13 cellular contexts compared by ENCODE assay signal in the genomic region with DNA sequence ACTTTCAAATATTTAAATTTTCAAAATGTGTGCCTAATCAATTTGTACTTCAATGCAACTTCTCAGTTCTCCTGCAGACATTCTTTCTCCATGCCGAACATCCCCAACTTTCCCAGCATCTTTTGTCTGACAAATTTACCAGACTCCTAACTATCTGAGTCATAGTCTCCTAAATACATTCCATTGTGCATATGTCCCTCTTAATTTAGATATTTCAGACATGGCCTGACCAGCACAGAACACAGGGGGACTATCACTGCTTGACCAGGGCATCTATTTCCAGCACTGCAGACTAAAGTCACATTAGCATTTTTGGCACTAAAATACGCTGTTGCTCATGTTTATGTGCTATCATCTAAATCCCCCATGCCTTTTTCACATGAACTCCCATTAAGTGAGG.
DNase-seq lines count a peak whose midpoint lies in the region; ATAC-seq and TF ChIP-seq lines count a peak whose summit lies in the region.
"Had no signal": no experiment of that assay in that cellular context is flagged by ENCODE, and none has a peak within 500 bp of the region (broad histone marks: within the 10 kb centered on the region; RNA-seq: fewer than 3 reads in every experiment).

No MANE protein-coding gene starts in this region.

- BruUV-seq in A673 (replicated peaks; lab: Mats Ljungman, UMichigan), result no TSS peak

- CTCF ChIA-PET in A673 (lab: Charles Lee), result no interaction called here

- POLR2A ChIA-PET in A673 (lab: Charles Lee; ENCODE audit: low non-redundant PET), result no interaction called here

- H3K4me3 ChIP-seq in A673 (ENCODE audit: low read depth, low read length, poor library complexity, severe bottlenecking) (no peak overlapping the region), HFF-Myc (replicated peaks; ENCODE audit: low read depth, low read length) (no peak overlapping the region), brain microvascular endothelial cell (ENCODE audit: low read depth, low read length) (no peak overlapping the region)

- no peaks in the 10 kb centered on the region for H3K36me3 ChIP-seq in A673 (ENCODE audit: insufficient read depth, low read length, poor library complexity, severe bottlenecking)
- no peaks in the 10 kb centered on the region for H3K36me3 ChIP-seq in brain microvascular endothelial cell (replicated peaks)
- H3K36me3 ChIP-seq: neutrophil had no signal

- no peaks in the 10 kb centered on the region for H3K9me3 ChIP-seq in A673 (ENCODE audit: low read depth, low read length, poor library complexity, severe bottlenecking)
- H3K9me3 ChIP-seq: neutrophil had no signal

- H3K4me3 Mint-ChIP-seq in type B pancreatic cell, result no peak overlapping the region

- H3K27me3 Mint-ChIP-seq in type B pancreatic cell, result no peaks in the 10 kb centered on the region

- H3K4me1 Mint-ChIP-seq in type B pancreatic cell (ENCODE audit: unreplicated experiment), result no peaks in the 10 kb centered on the region

- peak; percentile 47 for DNase-seq in A673 (ENCODE audit: low spot score)
- DNase-seq in HFF-Myc (ENCODE audit: extremely low read depth, low read depth), result peak; percentile 27
- DNase-seq in brain microvascular endothelial cell, result peak; percentile 94
- DNase-seq in left lobe of liver (ENCODE audit: low spot score), result no peak
- no peak for DNase-seq in erythroblast (lab: John Stamatoyannopoulos, UW)
- no peak for DNase-seq in DMS53 treated with DMSO at 0.1 percent for 48 hours (lab: John Stamatoyannopoulos, UW; ENCODE audit: unreplicated experiment)
- no peak for DNase-seq in left colon
- DNase-seq in type B pancreatic cell (ENCODE audit: extremely low spot score, unreplicated experiment), result no peak
- DNase-seq: activated effector memory CD4-positive, alpha-beta T cell treated with anti-CD3 and anti-CD28 coated beads, Interleukin-2, amount 50 U/mL, for 16 hours; kidney; stimulated activated CD4-positive, alpha-beta T cell treated with anti-CD3 and anti-CD28 coated beads, Interleukin-15, amount 100 ng/mL, for 24 hours; T-helper 2 cell had no signal

- intact Hi-C loops in A673 (cut with micrococcal nuclease; ENCODE audit: unreplicated experiment) (no loop called here), left colon (cut with DNase I, micrococcal nuclease) (no loop called here)

- peaks cover 33% of the 10 kb centered on the region for H3K4me1 ChIP-seq in A673 (ENCODE audit: insufficient read depth, low read length, poor library complexity, severe bottlenecking)

- no peak overlapping the region for H3K27ac Mint-ChIP-seq in type B pancreatic cell

- H3K36me3 Mint-ChIP-seq in type B pancreatic cell, result no peaks in the 10 kb centered on the region

- H3K9me3 Mint-ChIP-seq in type B pancreatic cell, result no peaks in the 10 kb centered on the region

- H3K27me3 ChIP-seq in A673 (replicated peaks; ENCODE audit: insufficient read depth, low read depth, low read length, poor library complexity) (no peaks in the 10 kb centered on the region), brain microvascular endothelial cell (replicated peaks) (no peaks in the 10 kb centered on the region)
- H3K27me3 ChIP-seq: neutrophil had no signal

- TF ChIP-seq CTCF in A673 (conservative IDR thresholded peaks at IDR 0.05; ENCODE audit: low read depth, low read length), result no peak
- TF ChIP-seq CTCF in HFF-Myc (IDR thresholded peaks at IDR 0.05; ENCODE audit: low read depth, low read length, missing control alignments), result no peak
- TF ChIP-seq CTCF in brain microvascular endothelial cell (IDR thresholded peaks at IDR 0.05; ENCODE audit: low read depth, low read length, missing control alignments), result no peak
- no peak for TF ChIP-seq CTCF in type B pancreatic cell (conservative IDR thresholded peaks at IDR 0.05)

- H3K27ac ChIP-seq in A673 (ENCODE audit: low read depth, low read length, poor library complexity, severe bottlenecking) (no peak overlapping the region), brain microvascular endothelial cell (peak overlapping the region; percentile 81)
- H3K27ac ChIP-seq: neutrophil had no signal

- ATAC-seq in left lobe of liver, result peak; percentile 15
- ATAC-seq in left colon, result no peak

- TF ChIP-seq POLR2A in erythroblast (IDR thresholded peaks at IDR 0.05; ENCODE audit: low read length), result no peak

- in situ Hi-C loops in brain microvascular endothelial cell (cut with HindIII; ENCODE audit: low pct_ligation_motif_present, low sequenced_read_pairs), result no loop called here

Comparison
In these comparisons a context has a peak if more than half of its experiments do, and no peak if none do; other contexts are left out.
1. DNase-seq: peak in A673 (single experiment), HFF-Myc (single experiment) and brain microvascular endothelial cell (single experiment); none in left lobe of liver (single experiment), erythroblast (0 of 2), DMS53 treated with DMSO at 0.1 percent for 48 hours (single experiment), left colon (0 of 2) and type B pancreatic cell (single experiment).